ENCODE assay signal across 6 cellular contexts in genomic region chr11:67372232-67372992, GRCh38. TPM values are rescaled to one million over a fixed set of nuclear protein-coding genes. Genes with fewer than 3 reads are reported as not detected.
DNase-seq lines count a peak whose midpoint lies in the region; ATAC-seq, FAIRE-seq and TF ChIP-seq lines count a peak whose summit lies in the region.

No MANE protein-coding gene starts in this region.

- no peak for TF ChIP-seq CTCF in GM12865 (IDR thresholded peaks at IDR 0.05; ENCODE audit: insufficient read depth, low read depth, low read length, missing control alignments)
- TF ChIP-seq CTCF in GM12878 (IDR thresholded peaks at IDR 0.05 in 2 of 3, conservative IDR thresholded peaks at IDR 0.05 in 1 of 3; ENCODE audit: control insufficient read depth in 2 of 3, extremely low read depth in 1 of 3, insufficient read depth in 1 of 3, low read depth in 3 of 3, low read length in 3 of 3): no peak

- SMC1A ChIA-PET in GM12878 (lab: Charles Lee; ENCODE audit: uncharacterized antibody, unreplicated experiment): interaction anchor here (1.7 to 21.3 kb wide), 3 partner anchors 9 to 26 kb away, joined by 4 to 646 read pairs (median 49); partner anchors contain the start of gene POLD4

- intact Hi-C loops in GM12878 (cut with micrococcal nuclease; ENCODE audit: unreplicated experiment): no loop called here

- H3K4me2 ChIP-seq in GM12878 (ENCODE audit: control insufficient read depth, insufficient read depth): peak overlapping the region; percentile 92; the same call in 1 of the 2 replicates

- H3K4me1 Mint-ChIP-seq in naive thymus-derived CD8-positive, alpha-beta T cell: peaks cover 37 to 61% (median 57%) of the 10 kb centered on the region in 4 donors

- BruUV-seq in GM12878 (replicated peaks; lab: Mats Ljungman, UMichigan): no TSS peak

- peak overlapping the region; percentile 39; the same call in 1 of the 2 replicates for H3K9ac ChIP-seq in GM12878 (ENCODE audit: control insufficient read depth, insufficient read depth, low read length)

- no peak overlapping the region for H3K27ac ChIP-seq in GM12878 (ENCODE audit: control insufficient read depth, insufficient read depth)

- in situ Hi-C loops in GM12878 (cut with MboI): no loop called here

- no peaks in the 10 kb centered on the region for H3K36me3 ChIP-seq in GM12878 (ENCODE audit: control insufficient read depth in 2 of 2, insufficient read depth in 2 of 2, low read length in 1 of 2)

- peaks cover 8% of the 10 kb centered on the region; the same call in 1 of the 2 replicates for H4K20me1 ChIP-seq in GM12878 (ENCODE audit: control insufficient read depth, insufficient read depth)

- H3K4me1 ChIP-seq in GM12878 (ENCODE audit: control insufficient read depth, insufficient read depth, low read length): peaks cover 25% of the 10 kb centered on the region

- POLR2A ChIA-PET in GM12878 (lab: Charles Lee): interaction anchor here (0.5 to 5.1 kb wide), 9 partner anchors 8 to 531 kb away, joined by 3 to 42 read pairs (median 7); partner anchors contain the start of genes POLD4 and PPP1CA
- POLR2A ChIA-PET in naive thymus-derived CD8-positive, alpha-beta T cell (lab: Charles Lee): interaction anchor here (0.8 to 24.1 kb wide), 12 partner anchors 9 to 135 kb away, joined by 3 to 493 read pairs (median 4); partner anchors contain the start of genes AIP, CDK2AP2, POLD4 and RAD9A

- H3K79me2 ChIP-seq in GM12878 (ENCODE audit: control insufficient read depth, insufficient read depth, low read length): no peaks in the 10 kb centered on the region

- no peak for TF ChIP-seq RAD21 in GM12878 (IDR thresholded peaks at IDR 0.05; ENCODE audit: insufficient read depth, low read depth, low read length)

- FAIRE-seq in GM12878 (lab: Jason Lieb, UNC): no peak

- H3K4me3 ChIP-seq in GM12865 (ENCODE audit: low read depth, low read length) (peak overlapping the region; percentile 50), GM12878 (peak overlapping the region; percentile 88; the same call in 1 of the 2 replicates)

- RAD21 ChIA-PET in GM12878 (lab: Charles Lee; ENCODE audit: unreplicated experiment): interaction anchor here (1.1 to 6.5 kb wide), 6 partner anchors 10 to 253 kb away, joined by 3 to 122 read pairs (median 10); partner anchors contain the start of genes KDM2A and POLD4

- no peak for DNase-seq in GM12865 (ENCODE audit: low read depth)
- no peak for DNase-seq in GM12878 (ENCODE audit: low read depth, low spot score)
- peak in 1 of 10 donors; percentile 29 for DNase-seq in naive thymus-derived CD8-positive, alpha-beta T cell
- no peak for DNase-seq in DMS114 treated with DMSO at 0.1 percent for 48 hours (lab: John Stamatoyannopoulos, UW; ENCODE audit: unreplicated experiment)
- DNase-seq in NCI-H1105 treated with DMSO at 0.1 percent for 48 hours (lab: John Stamatoyannopoulos, UW): no peak

- no peaks in the 10 kb centered on the region for H3K36me3 Mint-ChIP-seq in naive thymus-derived CD8-positive, alpha-beta T cell

- no peak overlapping the region for H2AFZ ChIP-seq in GM12878 (ENCODE audit: control insufficient read depth, low read depth, low read length)

- CTCF ChIA-PET in GM12878 (lab: Yijun Ruan, JAX): interaction anchor here (4.8 to 26.2 kb wide), 3 partner anchors 8 to 27 kb away, joined by 41 to 1301 read pairs (median 1301); partner anchors contain the start of genes CLCF1, POLD4 and RAD9A

- H3K4me3 Mint-ChIP-seq in naive thymus-derived CD8-positive, alpha-beta T cell: peak overlapping the region in 7 of 10 donors; percentile 70 to 94 (median 88)

- no peak for TF ChIP-seq POLR2A in GM12878 (IDR thresholded peaks at IDR 0.05; ENCODE audit: low read depth, low read length)

- peaks cover 0 to 8% (median 0%) of the 10 kb centered on the region in 5 donors for H3K27me3 Mint-ChIP-seq in naive thymus-derived CD8-positive, alpha-beta T cell

- H3K9me3 ChIP-seq in GM12878 (replicated peaks; ENCODE audit: control insufficient read depth, insufficient read depth, low read length): no peaks in the 10 kb centered on the region

- peak overlapping the region in 3 of 10 donors; percentile 86 to 91 (median 88) for H3K27ac Mint-ChIP-seq in naive thymus-derived CD8-positive, alpha-beta T cell

- ATAC-seq in GM12878 (no peak), HG02973 (IDR thresholded peaks at IDR 0.05; ENCODE audit: unreplicated experiment) (no peak)
- peak in 1 of 2 donors; percentile 6 for ATAC-seq in naive thymus-derived CD8-positive, alpha-beta T cell

- H3K27me3 ChIP-seq in GM12878 (replicated peaks in 1 of 2; ENCODE audit: control insufficient read depth in 2 of 2, insufficient read depth in 2 of 2, low read length in 1 of 2): peaks cover 2 to 9% of the 10 kb centered on the region in 2 experiments; a peak in 3 of 4 replicates

- no peaks in the 10 kb centered on the region for H3K9me3 Mint-ChIP-seq in naive thymus-derived CD8-positive, alpha-beta T cell

- WGBS in GM12878 (ENCODE audit: insufficient coverage, insufficient replicate concordance, low lambda C conversion rate, missing lambda C conversion rate): 2% methylated on average over 41 of the region's 81 CpGs

- TF ChIP-seq EP300 in GM12878 (IDR thresholded peaks at IDR 0.05; ENCODE audit: borderline replicate concordance in 1 of 2, control insufficient read depth in 1 of 2, low read depth in 2 of 2, low read length in 2 of 2): no peak

RNA-seq across cellular contexts. Expression of gene CLCF1, which starts 1.0 kb away (rescaled TPM):
- 0.98 and 1.1 TPM in 2 replicates for total RNA-seq in GM12878 (2013; cell fraction: nucleolus; rRNA removed)
- total RNA-seq in GM12878 (2014; rRNA removed) (0.68 and 0.82 TPM in 2 replicates), GM12878 (2014; rRNA removed; fragmentation: Illumina TruSeq; extraction: Trizol) (0.63 and 0.64 TPM in 2 replicates), GM12878 (2021) (1.3 and 1.5 TPM in 2 replicates)
- polyA plus RNA-seq in GM12878 (2011; ENCODE audit: low read depth): 0.31 TPM
- polyA plus RNA-seq in GM12878 (2011; rRNA removed) (0.12 and 0.16 TPM in 2 replicates), GM12878 (2014; fragmentation: Illumina TruSeq; extraction: Trizol) (0.25 and 0.79 TPM in 2 replicates), GM12878 (2014; fragmentation: Nextera tagmentation; extraction: Ambion mirVana) (under 1 TPM; 0.24 to 0.58 TPM), GM12878 (2014; rRNA removed) (2.1 and 2.4 TPM in 2 replicates), GM12878 (2016; fragmentation: Nextera tagmentation; extraction: Ambion mirVana) (under 1 TPM in 1 of 2 experiments, not detected in 1; 0.35 TPM)
- polyA plus RNA-seq in GM12878 (2011; cell fraction: cytosol; rRNA removed): 0.42 and 0.45 TPM in 2 replicates
- polyA plus RNA-seq in GM12878 (2011; cell fraction: nucleus; rRNA removed): 0.84 and 1.2 TPM in 2 replicates
- polyA plus RNA-seq in GM12878 (2012): 0.74 and 0.87 TPM in 2 replicates
- polyA minus RNA-seq in GM12878 (2011; rRNA and poly(A)+ RNA removed): 0.37 and 0.52 TPM in 2 replicates
- not detected in 2 replicates for polyA minus RNA-seq in GM12878 (2011; cell fraction: cytosol; rRNA and poly(A)+ RNA removed)
- polyA minus RNA-seq in GM12878 (2011; cell fraction: nucleus; rRNA and poly(A)+ RNA removed): 0.24 and 0.38 TPM in 2 replicates
- 1 to 10 TPM; 1.1 to 1.5 TPM for total RNA-seq in naive thymus-derived CD8-positive, alpha-beta T cell
- polyA plus RNA-seq in naive thymus-derived CD8-positive, alpha-beta T cell: under 1 TPM in 1 of 3 donors, not detected in 2; 0.58 TPM

RNA-seq across cellular contexts. Expression of gene POLD4, which starts 19.1 kb away (rescaled TPM):
- total RNA-seq in GM12878 (2013; cell fraction: nucleolus; rRNA removed): 56.1 and 63.5 TPM in 2 replicates
- total RNA-seq in GM12878 (2014; rRNA removed) (140 and 142 TPM in 2 replicates), GM12878 (2014; rRNA removed; fragmentation: Illumina TruSeq; extraction: Trizol) (46.8 and 51.2 TPM in 2 replicates), GM12878 (2021) (103 and 110 TPM in 2 replicates)
- polyA plus RNA-seq in GM12878 (2011; ENCODE audit: low read depth): 80.8 TPM
- polyA plus RNA-seq in GM12878 (2011; rRNA removed) (43.4 and 72.8 TPM in 2 replicates), GM12878 (2014; fragmentation: Illumina TruSeq; extraction: Trizol) (11.5 and 25.8 TPM in 2 replicates), GM12878 (2014; fragmentation: Nextera tagmentation; extraction: Ambion mirVana) (10 to 100 TPM in 1 of 2 experiments, 1 to 10 TPM in 1; 8.1 to 23.5 TPM), GM12878 (2014; rRNA removed) (176 and 184 TPM in 2 replicates), GM12878 (2016; fragmentation: Nextera tagmentation; extraction: Ambion mirVana) (100 to 1,000 TPM; 120 to 125 TPM)
- 189 and 201 TPM in 2 replicates for polyA plus RNA-seq in GM12878 (2011; cell fraction: cytosol; rRNA removed)
- 133 and 135 TPM in 2 replicates for polyA plus RNA-seq in GM12878 (2011; cell fraction: nucleus; rRNA removed)
- polyA plus RNA-seq in GM12878 (2012): 174 and 197 TPM in 2 replicates
- polyA minus RNA-seq in GM12878 (2011; rRNA and poly(A)+ RNA removed): 22.5 and 64.9 TPM in 2 replicates
- 39.0 and 41.6 TPM in 2 replicates for polyA minus RNA-seq in GM12878 (2011; cell fraction: cytosol; rRNA and poly(A)+ RNA removed)
- 35.1 and 49.9 TPM in 2 replicates for polyA minus RNA-seq in GM12878 (2011; cell fraction: nucleus; rRNA and poly(A)+ RNA removed)
- total RNA-seq in naive thymus-derived CD8-positive, alpha-beta T cell: 100 to 1,000 TPM; 102 to 110 TPM
- polyA plus RNA-seq in naive thymus-derived CD8-positive, alpha-beta T cell: 100 to 1,000 TPM in 2 of 3 donors, 10 to 100 TPM in 1; 87.7 to 105 (median 102) TPM

RNA-seq across cellular contexts. Expression of gene RAD9A, which starts 19.4 kb away (rescaled TPM):
- 30.1 and 32.3 TPM in 2 replicates for total RNA-seq in GM12878 (2013; cell fraction: nucleolus; rRNA removed)
- total RNA-seq in GM12878 (2014; rRNA removed) (21.0 and 21.9 TPM in 2 replicates), GM12878 (2014; rRNA removed; fragmentation: Illumina TruSeq; extraction: Trizol) (8.2 TPM in 2 replicates), GM12878 (2021) (29.5 and 32.7 TPM in 2 replicates)
- 12.9 TPM for polyA plus RNA-seq in GM12878 (2011; ENCODE audit: low read depth)
- polyA plus RNA-seq in GM12878 (2011; rRNA removed) (9.6 and 18.6 TPM in 2 replicates), GM12878 (2014; fragmentation: Illumina TruSeq; extraction: Trizol) (5.8 and 15.6 TPM in 2 replicates), GM12878 (2014; fragmentation: Nextera tagmentation; extraction: Ambion mirVana) (1 to 10 TPM; 1.1 to 3.6 TPM), GM12878 (2014; rRNA removed) (36.2 and 37.6 TPM in 2 replicates), GM12878 (2016; fragmentation: Nextera tagmentation; extraction: Ambion mirVana) (10 to 100 TPM; 22.0 to 25.6 TPM)
- 31.8 and 50.4 TPM in 2 replicates for polyA plus RNA-seq in GM12878 (2011; cell fraction: cytosol; rRNA removed)
- 114 and 143 TPM in 2 replicates for polyA plus RNA-seq in GM12878 (2011; cell fraction: nucleus; rRNA removed)
- polyA plus RNA-seq in GM12878 (2012): 21.3 and 26.9 TPM in 2 replicates
- polyA minus RNA-seq in GM12878 (2011; rRNA and poly(A)+ RNA removed): 7.2 and 11.3 TPM in 2 replicates
- polyA minus RNA-seq in GM12878 (2011; cell fraction: cytosol; rRNA and poly(A)+ RNA removed): 4.8 and 10.5 TPM in 2 replicates
- 14.0 and 24.6 TPM in 2 replicates for polyA minus RNA-seq in GM12878 (2011; cell fraction: nucleus; rRNA and poly(A)+ RNA removed)
- total RNA-seq in naive thymus-derived CD8-positive, alpha-beta T cell: 10 to 100 TPM; 47.3 to 58.1 TPM
- polyA plus RNA-seq in naive thymus-derived CD8-positive, alpha-beta T cell: 1 to 10 TPM; 6.5 to 9.4 (median 6.6) TPM

RNA-seq across cellular contexts. Expression of gene PPP1CA, which starts 29.2 kb away (rescaled TPM):
- 38.1 and 44.1 TPM in 2 replicates for total RNA-seq in GM12878 (2013; cell fraction: nucleolus; rRNA removed)
- 342 and 371 TPM in 2 replicates for total RNA-seq in GM12878 (2014; rRNA removed)
- total RNA-seq in GM12878 (2014; rRNA removed; fragmentation: Illumina TruSeq; extraction: Trizol): 170 and 176 TPM in 2 replicates
- total RNA-seq in GM12878 (2021): 265 and 269 TPM in 2 replicates
- 75.3 TPM for polyA plus RNA-seq in GM12878 (2011; ENCODE audit: low read depth)
- polyA plus RNA-seq in GM12878 (2011; rRNA removed): 86.0 and 211 TPM in 2 replicates
- 440 and 506 TPM in 2 replicates for polyA plus RNA-seq in GM12878 (2011; cell fraction: cytosol; rRNA removed)
- 220 and 242 TPM in 2 replicates for polyA plus RNA-seq in GM12878 (2011; cell fraction: nucleus; rRNA removed)
- 174 and 181 TPM in 2 replicates for polyA plus RNA-seq in GM12878 (2012)
- 128 and 202 TPM in 2 replicates for polyA plus RNA-seq in GM12878 (2014; fragmentation: Illumina TruSeq; extraction: Trizol)
- polyA plus RNA-seq in GM12878 (2014; fragmentation: Nextera tagmentation; extraction: Ambion mirVana): 10 to 100 TPM; 26.4 to 41.7 TPM
- 306 and 326 TPM in 2 replicates for polyA plus RNA-seq in GM12878 (2014; rRNA removed)
- polyA plus RNA-seq in GM12878 (2016; fragmentation: Nextera tagmentation; extraction: Ambion mirVana): 100 to 1,000 TPM; 417 to 458 TPM
- 121 and 204 TPM in 2 replicates for polyA minus RNA-seq in GM12878 (2011; rRNA and poly(A)+ RNA removed)
- 83.8 and 94.6 TPM in 2 replicates for polyA minus RNA-seq in GM12878 (2011; cell fraction: cytosol; rRNA and poly(A)+ RNA removed)
- polyA minus RNA-seq in GM12878 (2011; cell fraction: nucleus; rRNA and poly(A)+ RNA removed): 49.0 and 75.9 TPM in 2 replicates
- total RNA-seq in naive thymus-derived CD8-positive, alpha-beta T cell: 100 to 1,000 TPM; 141 to 146 TPM
- polyA plus RNA-seq in naive thymus-derived CD8-positive, alpha-beta T cell: 100 to 1,000 TPM; 357 to 518 (median 403) TPM

RNA-seq across cellular contexts. Expression of gene TBC1D10C, which starts 31.5 kb away (rescaled TPM):
- total RNA-seq in GM12878 (2013; cell fraction: nucleolus; rRNA removed): 59.5 and 60.3 TPM in 2 replicates
- total RNA-seq in GM12878 (2014; rRNA removed) (52.0 and 60.0 TPM in 2 replicates), GM12878 (2014; rRNA removed; fragmentation: Illumina TruSeq; extraction: Trizol) (18.4 and 19.5 TPM in 2 replicates), GM12878 (2021) (77.4 and 80.7 TPM in 2 replicates)
- polyA plus RNA-seq in GM12878 (2011; ENCODE audit: low read depth): 12.8 TPM
- polyA plus RNA-seq in GM12878 (2011; rRNA removed) (9.6 and 15.4 TPM in 2 replicates), GM12878 (2014; fragmentation: Illumina TruSeq; extraction: Trizol) (3.4 and 13.5 TPM in 2 replicates), GM12878 (2014; fragmentation: Nextera tagmentation; extraction: Ambion mirVana) (1 to 10 TPM; 1.1 to 6.6 TPM), GM12878 (2014; rRNA removed) (83.4 and 85.3 TPM in 2 replicates), GM12878 (2016; fragmentation: Nextera tagmentation; extraction: Ambion mirVana) (10 to 100 TPM; 61.8 to 73.3 TPM)
- 27.2 and 41.2 TPM in 2 replicates for polyA plus RNA-seq in GM12878 (2011; cell fraction: cytosol; rRNA removed)
- polyA plus RNA-seq in GM12878 (2011; cell fraction: nucleus; rRNA removed): 200 and 210 TPM in 2 replicates
- 48.1 and 51.7 TPM in 2 replicates for polyA plus RNA-seq in GM12878 (2012)
- polyA minus RNA-seq in GM12878 (2011; rRNA and poly(A)+ RNA removed): 8.1 and 20.2 TPM in 2 replicates
- 9.6 and 12.3 TPM in 2 replicates for polyA minus RNA-seq in GM12878 (2011; cell fraction: cytosol; rRNA and poly(A)+ RNA removed)
- 26.1 and 33.3 TPM in 2 replicates for polyA minus RNA-seq in GM12878 (2011; cell fraction: nucleus; rRNA and poly(A)+ RNA removed)
- total RNA-seq in naive thymus-derived CD8-positive, alpha-beta T cell: 100 to 1,000 TPM; 403 to 419 TPM
- polyA plus RNA-seq in naive thymus-derived CD8-positive, alpha-beta T cell: 100 to 1,000 TPM; 231 to 307 (median 251) TPM
